ENCODE assay signal across 9 cellular contexts in the genomic region with DNA sequence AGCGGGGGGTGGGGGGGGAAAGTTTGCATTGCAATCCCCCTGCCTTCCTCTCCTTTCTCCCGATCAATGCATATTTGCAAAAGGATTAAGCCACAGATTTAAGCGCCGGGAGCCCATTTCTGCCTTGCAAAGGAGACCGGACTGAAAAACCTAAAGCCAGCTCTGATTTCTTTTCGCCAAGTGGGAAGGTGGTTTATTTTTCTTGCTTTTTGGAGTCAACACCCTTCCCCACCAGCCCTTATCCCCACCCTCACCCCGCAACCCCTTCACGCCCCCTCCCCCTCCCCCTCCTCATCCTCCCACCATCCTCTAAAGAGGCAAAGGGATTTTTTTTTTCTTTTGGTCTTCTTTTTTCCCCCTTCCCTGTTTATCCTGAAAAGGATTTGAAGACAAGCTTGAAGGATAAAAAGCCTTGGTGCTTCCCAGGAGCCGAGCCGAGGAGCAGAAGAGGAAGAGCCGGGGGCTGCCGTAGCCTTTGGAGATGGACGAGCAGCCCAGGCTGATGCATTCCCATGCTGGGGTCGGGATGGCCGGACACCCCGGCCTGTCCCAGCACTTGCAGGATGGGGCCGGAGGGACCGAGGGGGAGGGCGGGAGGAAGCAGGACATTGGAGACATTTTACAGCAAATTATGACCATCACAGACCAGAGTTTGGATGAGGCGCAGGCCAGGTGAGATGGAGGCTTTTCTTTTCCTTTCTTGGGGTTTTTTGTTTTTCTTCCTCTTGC. TPM values are rescaled to one million over a fixed set of nuclear protein-coding genes. Genes with fewer than 3 reads are reported as not detected.
DNase-seq lines count a peak whose midpoint lies in the region; ATAC-seq lines count a peak whose summit lies in the region.
"Had no signal": no experiment of that assay in that cellular context is flagged by ENCODE, and none has a peak within 500 bp of the region (broad histone marks: within the 10 kb centered on the region; RNA-seq: fewer than 3 reads in every experiment).

No MANE protein-coding gene starts in this region.

- H3K27ac ChIP-seq in layer of hippocampus (ENCODE audit: low read depth, low read length): peak overlapping the region; percentile 66

- H3K4me1 Mint-ChIP-seq in stimulated activated naive B cell treated with anti-CD40 and anti-IgM and Interleukin-4, amounts not matched to agents 10 μg/mL and 1 μg/mL and 100 μg/mL, for 72 hours: peaks cover 2 to 13% of the 10 kb centered on the region in 2 donors

- H3K9me3 Mint-ChIP-seq in stimulated activated naive B cell treated with anti-CD40 and anti-IgM and Interleukin-4, amounts not matched to agents 10 μg/mL and 1 μg/mL and 100 μg/mL, for 72 hours: peaks cover 0 to 2% of the 10 kb centered on the region in 2 donors

- no peak overlapping the region for H3K27ac Mint-ChIP-seq in stimulated activated naive B cell treated with anti-CD40 and anti-IgM and Interleukin-4, amounts not matched to agents 10 μg/mL and 1 μg/mL and 100 μg/mL, for 72 hours

- H3K27me3 Mint-ChIP-seq in stimulated activated naive B cell treated with anti-CD40 and anti-IgM and Interleukin-4, amounts not matched to agents 10 μg/mL and 1 μg/mL and 100 μg/mL, for 72 hours: peaks cover 24 to 31% of the 10 kb centered on the region in 2 donors

- H3K4me3 Mint-ChIP-seq in stimulated activated naive B cell treated with anti-CD40 and anti-IgM and Interleukin-4, amounts not matched to agents 10 μg/mL and 1 μg/mL and 100 μg/mL, for 72 hours: peak overlapping the region; percentile 72 to 74

- no peak for ATAC-seq in stimulated activated naive B cell treated with anti-CD40 and anti-IgM and Interleukin-4, amounts not matched to agents 10 μg/mL and 1 μg/mL and 100 μg/mL, for 72 hours (replicated peaks)
- ATAC-seq in GM21381 (IDR thresholded peaks at IDR 0.05; ENCODE audit: unreplicated experiment) (no peak), HG02623 (IDR thresholded peaks at IDR 0.05; ENCODE audit: unreplicated experiment) (no peak)

- no peaks in the 10 kb centered on the region for H3K27me3 ChIP-seq in layer of hippocampus (ENCODE audit: control insufficient read depth, insufficient read depth, low read length)

- DNase-seq in NCI-H187 (lab: John Stamatoyannopoulos, UW) (peak; percentile 28 to 69), NCI-H187 treated with DMSO at 0.1 percent for 48 hours (lab: John Stamatoyannopoulos, UW) (no peak), NCI-H69 (lab: John Stamatoyannopoulos, UW) (peak; percentile 82), cerebellum (ENCODE audit: low spot score) (peak; percentile 41)
- DNase-seq in stimulated activated naive B cell treated with anti-CD40 and anti-IgM and Interleukin-4, amounts not matched to agents 10 μg/mL and 1 μg/mL and 100 μg/mL, for 72 hours: no peak

- H3K36me3 Mint-ChIP-seq in stimulated activated naive B cell treated with anti-CD40 and anti-IgM and Interleukin-4, amounts not matched to agents 10 μg/mL and 1 μg/mL and 100 μg/mL, for 72 hours: no peaks in the 10 kb centered on the region

RNA-seq across cellular contexts. Expression of gene PBX1, which starts 0.5 kb away (rescaled TPM):
- 107 TPM for total RNA-seq in cerebellum
- total RNA-seq: activated CD8-positive, alpha-beta memory T cell treated with anti-CD3 and anti-CD28 coated beads for 36 hours had no signal

Comparison
In these comparisons a context has a peak if more than half of its experiments do, and no peak if none do; other contexts are left out.
1. DNase-seq: peak in NCI-H187 (2 of 2), NCI-H69 (single experiment) and cerebellum (single experiment); none in NCI-H187 treated with DMSO at 0.1 percent for 48 hours (single experiment) and stimulated activated naive B cell treated with anti-CD40 and anti-IgM and Interleukin-4, amounts not matched to agents 10 μg/mL and 1 μg/mL and 100 μg/mL, for 72 hours (single experiment).